Comparison of ENCODE assay signal across 15 cellular contexts in genomic region chr5:73691301-73691700, GRCh38.
DNase-seq lines count a peak whose midpoint lies in the region; TF ChIP-seq lines count a peak whose summit lies in the region.
"Had no signal": no experiment of that assay in that cellular context is flagged by ENCODE, and none has a peak within 500 bp of the region (broad histone marks: within the 10 kb centered on the region; RNA-seq: fewer than 3 reads in every experiment).

No MANE protein-coding gene starts in this region.

- H3K27me3 ChIP-seq in GM23248 (replicated peaks; ENCODE audit: insufficient read depth), result no peaks in the 10 kb centered on the region
- H3K27me3 ChIP-seq in OCI-LY3 (ENCODE audit: low read depth, low read length), result no peaks in the 10 kb centered on the region
- no peaks in the 10 kb centered on the region for H3K27me3 ChIP-seq in vagina
- H3K27me3 ChIP-seq: BE2C had no signal

- no peaks in the 10 kb centered on the region for H3K9me2 ChIP-seq in GM23248 (ENCODE audit: insufficient read depth)

- peaks cover 54% of the 10 kb centered on the region for H3K4me1 Mint-ChIP-seq in osteocyte (ENCODE audit: unreplicated experiment)

- no peak overlapping the region for H2AFZ ChIP-seq in GM23248
- H2AFZ ChIP-seq in OCI-LY3 (ENCODE audit: low read depth, low read length), result no peak overlapping the region

- WGBS in GM23248 (ENCODE audit: low coverage in 1 of 2, low lambda C conversion rate in 2 of 2, missing lambda C conversion rate in 2 of 2), 2 experiments, result 87 to 90% methylated on average over 3 of the region's 3 CpGs

- H3F3A ChIP-seq in GM23248 (ENCODE audit: insufficient read depth), result peaks cover 30% of the 10 kb centered on the region

- H3K79me2 ChIP-seq in GM23248 (ENCODE audit: insufficient read depth) (0 out of 2 replicates have a peak, but pooled peaks cover 5% of the 10 kb centered on the region), OCI-LY3 (ENCODE audit: low read length) (no peaks in the 10 kb centered on the region)

- H3K4me2 ChIP-seq in GM23248 (ENCODE audit: unreplicated experiment) (peak overlapping the region; percentile 60), OCI-LY3 (ENCODE audit: low read length) (peak overlapping the region; percentile 58; the same call in 1 of the 2 replicates)

- H3K36me3 ChIP-seq in GM23248 (ENCODE audit: low read depth) (no peaks in the 10 kb centered on the region), OCI-LY3 (replicated peaks; ENCODE audit: low read depth, low read length) (no peaks in the 10 kb centered on the region), vagina (no peaks in the 10 kb centered on the region)

- no peak overlapping the region for H3K9ac ChIP-seq in GM23248
- H3K9ac ChIP-seq in OCI-LY3 (ENCODE audit: low read length), result no peak overlapping the region

- TF ChIP-seq CTCF in OCI-LY3 (IDR thresholded peaks at IDR 0.05; ENCODE audit: low read depth, low read length) (no peak), choroid plexus epithelial cell (conservative IDR thresholded peaks at IDR 0.05; ENCODE audit: low read depth, low read length) (no peak), osteocyte (IDR thresholded peaks at IDR 0.05) (no peak), vagina (IDR thresholded peaks at IDR 0.05) (no peak)

- peaks cover 14% of the 10 kb centered on the region for H3K36me3 Mint-ChIP-seq in osteocyte (ENCODE audit: unreplicated experiment)
- H3K36me3 Mint-ChIP-seq: CD8-positive, alpha-beta T cell had no signal

- no peaks in the 10 kb centered on the region for H3K9me3 Mint-ChIP-seq in osteocyte (ENCODE audit: unreplicated experiment)
- H3K9me3 Mint-ChIP-seq: CD8-positive, alpha-beta T cell had no signal

- H3K4me3 Mint-ChIP-seq in osteocyte (ENCODE audit: unreplicated experiment), result no peak overlapping the region
- H3K4me3 Mint-ChIP-seq: CD8-positive, alpha-beta T cell had no signal

- peak; percentile 21 for DNase-seq in GM23248
- peak; percentile 37 for DNase-seq in choroid plexus epithelial cell (ENCODE audit: low read depth)
- no peak for DNase-seq in osteocyte (ENCODE audit: extremely low spot score, unreplicated experiment)
- no peak for DNase-seq in vagina (ENCODE audit: extremely low spot score in 2 of 2)
- no peak for DNase-seq in NCI-H1436 (lab: John Stamatoyannopoulos, UW)
- no peak for DNase-seq in cerebellar nuclear complex (lab: John Stamatoyannopoulos, UW)
- DNase-seq: BE2C; CD8-positive, alpha-beta T cell; Karpas-422; MV-4-11; NCI-H146; NCI-H2107; NCI-H345; NCI-H526 treated with DMSO at 0.1 percent for 48 hours had no signal

- H3K27ac ChIP-seq in GM23248 (peak overlapping the region; percentile 71), OCI-LY3 (ENCODE audit: low read length) (peak overlapping the region; percentile 46; the same call in 1 of the 2 replicates), vagina (no peak overlapping the region)

- H3K27ac Mint-ChIP-seq in osteocyte (ENCODE audit: unreplicated experiment), result peak overlapping the region; percentile 79
- H3K27ac Mint-ChIP-seq: CD8-positive, alpha-beta T cell had no signal

- intact Hi-C loops in vagina (cut with DNase I), result no loop called here

- peaks cover 41% of the 10 kb centered on the region for H3K4me1 ChIP-seq in GM23248 (ENCODE audit: insufficient read depth)
- peaks cover 43% of the 10 kb centered on the region for H3K4me1 ChIP-seq in OCI-LY3 (ENCODE audit: low read length)
- no peaks in the 10 kb centered on the region for H3K4me1 ChIP-seq in vagina

- H3K4me3 ChIP-seq in GM23248 (peak overlapping the region; percentile 29), OCI-LY3 (ENCODE audit: low read length) (no peak overlapping the region), choroid plexus epithelial cell (ENCODE audit: low read depth, low read length) (no peak overlapping the region), vagina (no peak overlapping the region)

- no peaks in the 10 kb centered on the region for H3K27me3 Mint-ChIP-seq in osteocyte (ENCODE audit: unreplicated experiment)

- H3K9me3 ChIP-seq in GM23248 (ENCODE audit: low read depth) (no peaks in the 10 kb centered on the region), OCI-LY3 (ENCODE audit: insufficient read depth, low read length) (no peaks in the 10 kb centered on the region), vagina (no peaks in the 10 kb centered on the region)
- H3K9me3 ChIP-seq: BE2C had no signal

- in situ Hi-C loops in GM23248 (cut with MboI), result no loop called here

- H4K20me1 ChIP-seq in GM23248 (ENCODE audit: insufficient read depth) (no peaks in the 10 kb centered on the region), OCI-LY3 (ENCODE audit: insufficient read depth, low read length) (no peaks in the 10 kb centered on the region)

- no peak for TF ChIP-seq POLR2A in vagina (IDR thresholded peaks at IDR 0.05)

Comparison
In these comparisons a context has a peak if more than half of its experiments do, and no peak if none do; other contexts are left out.
1. DNase-seq: peak in GM23248 (single experiment) and choroid plexus epithelial cell (single experiment); none in osteocyte (single experiment), vagina (0 of 2), NCI-H1436 (single experiment) and cerebellar nuclear complex (0 of 2).